ENCODE assay signal across 24 cellular contexts in genomic region chr7:108329514-108329913, GRCh38.
DNase-seq lines count a peak whose midpoint lies in the region; ATAC-seq and TF ChIP-seq lines count a peak whose summit lies in the region.
"Had no signal": no experiment of that assay in that cellular context is flagged by ENCODE, and none has a peak within 500 bp of the region (broad histone marks: within the 10 kb centered on the region; RNA-seq: fewer than 3 reads in every experiment).

No MANE protein-coding gene starts in this region.

- H3K9me3 Mint-ChIP-seq in neural progenitor cell = no peaks in the 10 kb centered on the region
- H3K9me3 Mint-ChIP-seq: activated CD4-positive, alpha-beta T cell treated with anti-CD3 and anti-CD28 coated beads, Interleukin-2, amount 10 ng/mL, durations not matched to agents 7 days and 5 days; activated T-cell treated with anti-CD3 and anti-CD28 coated beads, Interleukin-2, amount 50 U/mL, for 4 hours; dendritic cell treated with granulocyte-macrophage colony-stimulating factor and Interleukin-4, amounts not matched to agents 40 ng/mL and 50 ng/mL, for 4 days; nephron progenitor cell; T-helper 2 cell treated with Interferon-gamma antibody and Interleukin-4, amounts not matched to agents 5 μg/mL and 100 μg/mL, for 36 hours had no signal

- H3K27ac Mint-ChIP-seq in neural progenitor cell = no peak overlapping the region
- H3K27ac Mint-ChIP-seq: activated CD4-positive, alpha-beta T cell treated with anti-CD3 and anti-CD28 coated beads, Interleukin-2, amount 10 ng/mL, durations not matched to agents 7 days and 5 days; CD4-positive, CD25-positive, alpha-beta regulatory T cell; dendritic cell treated with granulocyte-macrophage colony-stimulating factor and Interleukin-4, amounts not matched to agents 40 ng/mL and 50 ng/mL, for 4 days; nephron progenitor cell; T-helper 2 cell treated with Interferon-gamma antibody and Interleukin-4, amounts not matched to agents 5 μg/mL and 100 μg/mL, for 36 hours had no signal

- H3K79me2 ChIP-seq in neural progenitor cell (ENCODE audit: low read depth) = peaks cover 30% of the 10 kb centered on the region

- no peak for ATAC-seq in GM19351 (IDR thresholded peaks at IDR 0.05; ENCODE audit: unreplicated experiment)
- no peak for ATAC-seq in GM21390 (IDR thresholded peaks at IDR 0.05; ENCODE audit: unreplicated experiment)
- ATAC-seq in GM19455 (IDR thresholded peaks at IDR 0.05; ENCODE audit: unreplicated experiment) = no peak
- ATAC-seq: activated T-cell treated with anti-CD3 and anti-CD28 coated beads, Interleukin-2, amount 50 U/mL, for 4 hours; Panc1; pancreas; stimulated activated naive CD8-positive, alpha-beta T cell treated with anti-CD3 and anti-CD28 coated beads, Interleukin-15, Interleukin-2, amounts not matched to agents 100 U/mL and 50 U/mL, for 24 hours had no signal

- H3K36me3 ChIP-seq in neural progenitor cell = no peaks in the 10 kb centered on the region
- H3K36me3 ChIP-seq: esophagus muscularis mucosa, pancreas had no signal

- peak in 2 of 3 experiments; percentile 38 to 47 for DNase-seq in NCI-H1417 (lab: John Stamatoyannopoulos, UW)
- DNase-seq in NCI-H1417 treated with DMSO at 0.1 percent for 48 hours (lab: John Stamatoyannopoulos, UW) = no peak
- DNase-seq in NCI-H146 treated with DMSO at 0.1 percent for 48 hours (lab: John Stamatoyannopoulos, UW; ENCODE audit: unreplicated experiment) = peak; percentile 28
- DNase-seq in NCI-H2227 treated with DMSO at 0.1 percent for 48 hours (lab: John Stamatoyannopoulos, UW) = peak; percentile 63
- peak; percentile 79 for DNase-seq in neural progenitor cell (ENCODE audit: low spot score)
- DNase-seq: 8988T; activated CD4-positive, alpha-beta T cell treated with anti-CD3 and anti-CD28 coated beads, Interleukin-2, amount 10 ng/mL, durations not matched to agents 7 days and 5 days; activated T-cell treated with anti-CD3 and anti-CD28 coated beads, Interleukin-2, amount 50 U/mL, for 4 hours; CD4-positive, CD25-positive, alpha-beta regulatory T cell; central memory CD4-positive, alpha-beta T cell; Karpas-422; nephron progenitor cell; pancreas; SHP77; stimulated activated naive CD8-positive, alpha-beta T cell treated with anti-CD3 and anti-CD28 coated beads, Interleukin-15, Interleukin-2, amounts not matched to agents 100 U/mL and 50 U/mL, for 24 hours; testis had no signal

- H3K4me1 Mint-ChIP-seq in neural progenitor cell = peaks cover 61% of the 10 kb centered on the region
- H3K4me1 Mint-ChIP-seq: activated CD4-positive, alpha-beta T cell treated with anti-CD3 and anti-CD28 coated beads, Interleukin-2, amount 10 ng/mL, durations not matched to agents 7 days and 5 days; CD4-positive, CD25-positive, alpha-beta regulatory T cell had no signal

- TF ChIP-seq CTCF in neural progenitor cell (IDR thresholded peaks at IDR 0.05) = no peak

- H3K4me3 ChIP-seq in neural progenitor cell = peak overlapping the region; percentile 38
- H3K4me3 ChIP-seq: esophagus muscularis mucosa, pancreas, skin epidermis, testis had no signal

- peaks cover 42% of the 10 kb centered on the region for H3F3A ChIP-seq in neural progenitor cell (ENCODE audit: low read depth)

- H3K27me3 Mint-ChIP-seq in neural progenitor cell (ENCODE audit: insufficient read depth, low read depth) = no peaks in the 10 kb centered on the region
- H3K27me3 Mint-ChIP-seq: CD4-positive, CD25-positive, alpha-beta regulatory T cell; dendritic cell treated with granulocyte-macrophage colony-stimulating factor and Interleukin-4, amounts not matched to agents 40 ng/mL and 50 ng/mL, for 4 days had no signal

- H4K20me1 ChIP-seq in neural progenitor cell (ENCODE audit: low read depth) = no peaks in the 10 kb centered on the region

- H3K4me3 Mint-ChIP-seq in neural progenitor cell = peak overlapping the region; percentile 2
- H3K4me3 Mint-ChIP-seq: activated CD4-positive, alpha-beta T cell treated with anti-CD3 and anti-CD28 coated beads, Interleukin-2, amount 10 ng/mL, durations not matched to agents 7 days and 5 days; activated T-cell treated with anti-CD3 and anti-CD28 coated beads, Interleukin-2, amount 50 U/mL, for 4 hours; CD4-positive, CD25-positive, alpha-beta regulatory T cell; dendritic cell treated with granulocyte-macrophage colony-stimulating factor and Interleukin-4, amounts not matched to agents 40 ng/mL and 50 ng/mL, for 4 days; nephron progenitor cell; T-helper 2 cell treated with Interferon-gamma antibody and Interleukin-4, amounts not matched to agents 5 μg/mL and 100 μg/mL, for 36 hours had no signal

- no peaks in the 10 kb centered on the region for H3K36me3 Mint-ChIP-seq in neural progenitor cell
- H3K36me3 Mint-ChIP-seq: CD4-positive, CD25-positive, alpha-beta regulatory T cell had no signal

- H3K4me1 ChIP-seq in neural progenitor cell = peaks cover 62% of the 10 kb centered on the region
- H3K4me1 ChIP-seq: esophagus muscularis mucosa, testis had no signal

- no peaks in the 10 kb centered on the region for H3K9me3 ChIP-seq in neural progenitor cell (ENCODE audit: low read depth)
- H3K9me3 ChIP-seq: esophagus muscularis mucosa, pancreas, testis had no signal

- no peaks in the 10 kb centered on the region for H3K27me3 ChIP-seq in neural progenitor cell
- H3K27me3 ChIP-seq: esophagus muscularis mucosa, pancreas, testis had no signal

- peak overlapping the region; percentile 75 for H3K4me2 ChIP-seq in neural progenitor cell

- no peak overlapping the region for H3K9ac ChIP-seq in neural progenitor cell

- peak overlapping the region; percentile 20 for H3K27ac ChIP-seq in neural progenitor cell
- H3K27ac ChIP-seq: esophagus muscularis mucosa, pancreas, skin epidermis, testis had no signal

- H2AFZ ChIP-seq in neural progenitor cell (replicated peaks) = no peak overlapping the region
